ENCODE assay signal across 1 cellular context in genomic region chr14:24343795-24344660, GRCh38.
TF ChIP-seq lines count a peak whose summit lies in the region.

No MANE protein-coding gene starts in this region.

TF ChIP-seq in HepG2, 621 proteins besides CTCF, POLR2A, EP300 and RAD21 (continued from another document and continues in another):
- TF ChIP-seq ARID5B (CRISPR knock-in tag; IDR thresholded peaks at IDR 0.05) = peak; percentile 46
- no peak for TF ChIP-seq GLMP (CRISPR knock-in tag; IDR thresholded peaks at IDR 0.05; ENCODE audit: borderline replicate concordance)
- TF ChIP-seq CSRNP1 (CRISPR knock-in tag; IDR thresholded peaks at IDR 0.05) = no peak
- TF ChIP-seq ARHGAP35 (CRISPR knock-in tag; IDR thresholded peaks at IDR 0.05; ENCODE audit: borderline replicate concordance) = no peak
- TF ChIP-seq ZBTB7B (CRISPR knock-in tag; IDR thresholded peaks at IDR 0.05) = no peak
- no peak for TF ChIP-seq ZNF619 (CRISPR knock-in tag; IDR thresholded peaks at IDR 0.05)
- no peak for TF ChIP-seq ZNF407 (CRISPR knock-in tag; IDR thresholded peaks at IDR 0.05; ENCODE audit: not compliant biosample characterization)
- 0 out of 2 replicates have a peak, but pooled peaks have one; percentile 21 for TF ChIP-seq NR2F6 (IDR thresholded peaks at IDR 0.05)
- TF ChIP-seq NR2F6 (CRISPR knock-in tag; IDR thresholded peaks at IDR 0.05) = peak; percentile 31; the same call in 1 of the 2 replicates
- no peak for TF ChIP-seq ZNF34 (CRISPR knock-in tag; IDR thresholded peaks at IDR 0.05; ENCODE audit: borderline replicate concordance)
- TF ChIP-seq AKNA (CRISPR knock-in tag; IDR thresholded peaks at IDR 0.05; ENCODE audit: borderline replicate concordance) = no peak
- TF ChIP-seq ZNF33A (CRISPR knock-in tag; IDR thresholded peaks at IDR 0.05; ENCODE audit: borderline replicate concordance) = no peak
- no peak for TF ChIP-seq PBX3 (CRISPR knock-in tag; IDR thresholded peaks at IDR 0.05; ENCODE audit: borderline replicate concordance)
- TF ChIP-seq EED (CRISPR knock-in tag; IDR thresholded peaks at IDR 0.05) = no peak
- no peak for TF ChIP-seq IRX3 (CRISPR knock-in tag; IDR thresholded peaks at IDR 0.05; ENCODE audit: borderline replicate concordance, low read depth)
- no peak for TF ChIP-seq ZEB1 (IDR thresholded peaks at IDR 0.05; ENCODE audit: insufficient replicate concordance, low read depth)
- TF ChIP-seq ZBTB21 (CRISPR knock-in tag; IDR thresholded peaks at IDR 0.05) = no peak
- TF ChIP-seq ATF3 (CRISPR knock-in tag; IDR thresholded peaks at IDR 0.05) = no peak
- peak; percentile 75 for TF ChIP-seq MAX (IDR thresholded peaks at IDR 0.05)
- TF ChIP-seq ELF4 (CRISPR knock-in tag; IDR thresholded peaks at IDR 0.05; ENCODE audit: borderline replicate concordance) = no peak
- TF ChIP-seq KDM6A (CRISPR knock-in tag; IDR thresholded peaks at IDR 0.05; ENCODE audit: low read depth) = 0 out of 2 replicates have a peak, but pooled peaks have one; percentile 41
- TF ChIP-seq KAT8 (CRISPR knock-in tag; IDR thresholded peaks at IDR 0.05) = peak; percentile 31; the same call in 1 of the 2 replicates
- no peak for TF ChIP-seq TP53 (CRISPR knock-in tag; conservative IDR thresholded peaks at IDR 0.05)
- no peak for TF ChIP-seq IKZF4 (CRISPR knock-in tag; IDR thresholded peaks at IDR 0.05; ENCODE audit: borderline replicate concordance, low read depth, not compliant biosample characterization)
- TF ChIP-seq TFDP1 (CRISPR knock-in tag; IDR thresholded peaks at IDR 0.05; ENCODE audit: borderline replicate concordance) = no peak
- no peak for TF ChIP-seq ZNF841 (CRISPR knock-in tag; IDR thresholded peaks at IDR 0.05; ENCODE audit: borderline replicate concordance)
- TF ChIP-seq ZNF724P (CRISPR knock-in tag; IDR thresholded peaks at IDR 0.05; ENCODE audit: borderline replicate concordance) = no peak
- TF ChIP-seq ZNF580 (CRISPR knock-in tag; IDR thresholded peaks at IDR 0.05; ENCODE audit: borderline replicate concordance, low read depth) = no peak
- no peak for TF ChIP-seq MIER2 (CRISPR knock-in tag; IDR thresholded peaks at IDR 0.05)
- TF ChIP-seq TSC22D2 (CRISPR knock-in tag; IDR thresholded peaks at IDR 0.05; ENCODE audit: borderline replicate concordance) = no peak
- TF ChIP-seq HNRNPH1 (optimal IDR thresholded peaks at IDR 0.05; ENCODE audit: low read depth, low read length) = no peak
- TF ChIP-seq CREBL2 (CRISPR knock-in tag; IDR thresholded peaks at IDR 0.05; ENCODE audit: borderline replicate concordance) = no peak
